8 cellular contexts compared by ENCODE assay signal in genomic region chr2:24076849-24077534, GRCh38. TPM values are rescaled to one million over a fixed set of nuclear protein-coding genes. Genes with fewer than 3 reads are reported as not detected.
A peak's percentile ranks its signal among the peaks of the same experiment; 100 is the strongest.
DNase-seq lines count a peak whose midpoint lies in the region; ATAC-seq and TF ChIP-seq lines count a peak whose summit lies in the region.

No MANE protein-coding gene starts in this region.

- peak; percentile 9 for ATAC-seq in GM21381 (IDR thresholded peaks at IDR 0.05; ENCODE audit: unreplicated experiment)

- peak overlapping the region; percentile 33 for H2AFZ ChIP-seq in Loucy (ENCODE audit: low read length)

- peak overlapping the region; percentile 75 for H3K4me2 ChIP-seq in Loucy (ENCODE audit: low read depth, low read length, poor library complexity, severe bottlenecking)

- H3K27ac ChIP-seq in iPS-20b (ENCODE audit: low read length) (no peak overlapping the region), spleen (peak overlapping the region; percentile 43 to 98 (median 94))

- H3K36me3 ChIP-seq in Loucy (ENCODE audit: insufficient read depth, low read length) (no peaks in the 10 kb centered on the region; the same call in 1 of the 2 replicates), iPS-20b (ENCODE audit: insufficient read depth, low read depth, low read length) (peaks cover 48% of the 10 kb centered on the region), spleen (peaks cover 0 to 58% (median 20%) of the 10 kb centered on the region in 6 donors)

- H3K9me3 ChIP-seq in Loucy (ENCODE audit: insufficient read depth, low read depth, low read length) (no peaks in the 10 kb centered on the region), iPS-20b (ENCODE audit: insufficient read depth, low read depth, low read length) (no peaks in the 10 kb centered on the region), spleen (no peaks in the 10 kb centered on the region)

- TF ChIP-seq CTCF in Loucy (conservative IDR thresholded peaks at IDR 0.05; ENCODE audit: low read length) (no peak), astrocyte of the spinal cord (IDR thresholded peaks at IDR 0.05; ENCODE audit: low read depth, low read length) (no peak), spleen (IDR thresholded peaks at IDR 0.05 in 8 of 11, conservative IDR thresholded peaks at IDR 0.05 in 3 of 11) (no peak)

- no peak for TF ChIP-seq POLR2A in spleen (IDR thresholded peaks at IDR 0.05)

- H3K4me3 ChIP-seq in Loucy (ENCODE audit: low read length, poor library complexity, severe bottlenecking) (peak overlapping the region; percentile 77), astrocyte of the spinal cord (ENCODE audit: low read depth, low read length) (peak overlapping the region; percentile 98), iPS-20b (ENCODE audit: low read length) (peak overlapping the region; percentile 96), spleen (peak overlapping the region; percentile 54 to 86 (median 70))

- H3K9ac ChIP-seq in Loucy (ENCODE audit: low read depth, low read length, poor library complexity, severe bottlenecking) (peak overlapping the region; percentile 78), iPS-20b (ENCODE audit: low read depth, low read length) (peak overlapping the region; percentile 78; the same call in 1 of the 2 replicates)

- H4K20me1 ChIP-seq in Loucy (ENCODE audit: insufficient read depth, low read length, poor library complexity, severe bottlenecking): peaks cover 20% of the 10 kb centered on the region

- DNase-seq in D341Med (ENCODE audit: low spot score) (peak; percentile 37), astrocyte of the spinal cord (ENCODE audit: low read depth, low spot score) (peak; percentile 17), spleen (no peak), AG20443 (ENCODE audit: low spot score) (no peak)
- no peak for DNase-seq in stimulated activated CD4-positive, alpha-beta T cell treated with anti-CD3 and anti-CD28 coated beads, Interleukin-15, amount 100 ng/mL, for 24 hours

- H3K9me2 ChIP-seq in Loucy (replicated peaks; ENCODE audit: low read depth, low read length): no peaks in the 10 kb centered on the region

- H3K4me1 ChIP-seq in Loucy (ENCODE audit: insufficient read depth, low read length, poor library complexity, severe bottlenecking): peaks cover 41% of the 10 kb centered on the region
- peaks cover 3% of the 10 kb centered on the region; the same call in 1 of the 2 replicates for H3K4me1 ChIP-seq in iPS-20b (ENCODE audit: insufficient read depth, low read length)
- peaks cover 11 to 69% (median 34%) of the 10 kb centered on the region in 6 donors for H3K4me1 ChIP-seq in spleen

- H3F3A ChIP-seq in Loucy (ENCODE audit: low read depth): no peaks in the 10 kb centered on the region; the same call in 1 of the 2 replicates

- H3K27me3 ChIP-seq in Loucy (ENCODE audit: insufficient read depth, low read length, poor library complexity, severe bottlenecking): no peaks in the 10 kb centered on the region
- H3K27me3 ChIP-seq in iPS-20b (ENCODE audit: insufficient read depth, low read length): no peaks in the 10 kb centered on the region
- H3K27me3 ChIP-seq in spleen (replicated peaks in 1 of 7): no peaks in the 10 kb centered on the region

- 1 to 4% (median 1%) methylated on average over 31 to 41 of the region's 41 CpGs for WGBS in spleen, 5 donors

- intact Hi-C loops in spleen (cut with DNase I; ENCODE audit: low total_unique reads): no loop called here

- in situ Hi-C loops in astrocyte of the spinal cord (cut with HindIII; ENCODE audit: low sequenced_read_pairs): no loop called here

- H3K79me2 ChIP-seq in Loucy (ENCODE audit: insufficient read depth, low read length): peaks cover 44% of the 10 kb centered on the region

RNA-seq across cellular contexts. Expression of gene SF3B6, which starts 0.9 kb away (rescaled TPM):
- total RNA-seq in spleen: 10 to 100 TPM; 47.2 to 71.1 (median 55.4) TPM
- polyA plus RNA-seq in spleen: 100 to 1,000 TPM in 2 of 3 donors, 10 to 100 TPM in 1; 67.5 to 114 (median 107) TPM

RNA-seq across cellular contexts. Expression of gene TP53I3, which starts 7.6 kb away (rescaled TPM):
- total RNA-seq in spleen: 10 to 100 TPM in 2 of 7 donors, 1 to 10 TPM in 5; 7.1 to 16.4 (median 8.8) TPM
- polyA plus RNA-seq in spleen: 10 to 100 TPM; 12.0 to 17.6 (median 12.3) TPM

RNA-seq across cellular contexts. Expression of gene FKBP1B, which starts 27.5 kb away (rescaled TPM):
- 1 to 10 TPM; 2.4 to 5.1 (median 3.8) TPM for total RNA-seq in spleen
- 1 to 10 TPM; 2.6 to 3.9 (median 3.3) TPM for polyA plus RNA-seq in spleen

RNA-seq across cellular contexts. Expression of gene WDCP, which starts 29.8 kb away (rescaled TPM):
- total RNA-seq in spleen: 10 to 100 TPM in 4 of 7 donors, 1 to 10 TPM in 3; 7.0 to 13.1 (median 10.5) TPM
- polyA plus RNA-seq in spleen: 1 to 10 TPM; 2.9 to 4.1 (median 3.9) TPM

RNA-seq across cellular contexts. Expression of gene PFN4, which starts 46.1 kb away (rescaled TPM):
- 1 to 10 TPM in 1 of 7 donors, under 1 TPM in 2, not detected in 4; 0.60 to 1.2 (median 0.89) TPM for total RNA-seq in spleen
- 1 to 10 TPM in 1 of 3 donors, under 1 TPM in 2; 0.35 to 1.3 (median 0.55) TPM for polyA plus RNA-seq in spleen

Comparison
In these comparisons a context has a peak if more than half of its experiments do, and no peak if none do; other contexts are left out.
1. DNase-seq: peak in D341Med (single experiment) and astrocyte of the spinal cord (single experiment); none in spleen (single experiment), AG20443 (single experiment) and stimulated activated CD4-positive, alpha-beta T cell treated with anti-CD3 and anti-CD28 coated beads, Interleukin-15, amount 100 ng/mL, for 24 hours (single experiment).
2. Peak in every context shown above with its lines, with median percentiles within 50 percentile points of each other: H3K4me3 ChIP-seq.